Comparison of ENCODE assay signal across 8 cellular contexts in the genomic region with DNA sequence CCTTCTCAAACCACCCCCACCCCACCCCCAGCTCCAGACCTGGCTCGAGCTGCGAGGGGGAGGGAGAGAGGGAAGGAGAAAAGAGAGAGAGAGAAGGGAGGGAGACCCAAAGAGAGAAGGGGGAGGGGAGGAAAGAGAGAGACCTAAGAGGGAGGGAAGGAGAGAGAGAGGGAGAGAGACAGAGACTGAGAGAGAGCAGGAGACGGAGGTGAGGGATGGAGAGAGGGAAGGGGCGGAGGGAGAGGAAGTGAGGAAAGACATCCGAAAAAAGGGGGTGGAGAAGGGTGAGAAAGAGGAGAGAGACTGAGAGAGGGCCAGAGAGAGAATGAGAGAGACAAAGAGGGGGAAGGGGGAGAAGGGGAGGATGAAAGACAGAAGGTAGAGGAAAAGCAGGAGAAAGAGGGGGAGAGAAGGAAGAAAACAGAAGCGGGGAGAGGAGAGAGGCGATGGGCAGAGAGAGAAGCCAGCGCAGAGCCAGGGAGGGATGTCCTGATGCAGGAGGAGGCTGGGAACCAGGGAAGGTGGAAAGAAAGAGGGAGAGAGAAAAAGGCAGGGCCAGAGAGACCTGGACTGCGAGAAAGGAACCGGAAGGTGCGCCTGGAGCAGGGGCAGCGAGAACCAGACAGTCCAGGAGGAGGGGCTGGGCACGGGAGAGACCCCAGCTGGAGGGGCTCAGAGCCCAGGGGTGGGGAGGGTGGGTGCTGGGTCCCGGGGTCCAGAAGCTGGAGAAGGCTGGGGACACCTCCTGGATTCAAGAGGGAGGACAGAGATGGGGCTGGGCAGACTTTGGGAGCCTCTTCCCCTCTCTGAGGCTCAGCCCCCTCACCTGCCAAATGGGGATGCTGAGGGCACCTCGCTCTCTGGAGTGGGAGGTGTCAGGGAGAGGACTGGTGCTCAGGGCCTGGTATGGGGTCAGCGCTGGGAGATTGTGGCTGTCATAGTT. TPM values are rescaled to one million over a fixed set of nuclear protein-coding genes. Genes with fewer than 3 reads are reported as not detected.
DNase-seq lines count a peak whose midpoint lies in the region; ATAC-seq and TF ChIP-seq lines count a peak whose summit lies in the region.

No MANE protein-coding gene starts in this region.

- no peaks in the 10 kb centered on the region for H3K27me3 ChIP-seq in WERI-Rb-1 (ENCODE audit: insufficient read depth, low read depth, severe bottlenecking)

- DNase-seq in NCI-H526 (lab: John Stamatoyannopoulos, UW) (peak; percentile 62 to 64), NCI-H526 treated with DMSO at 0.1 percent for 48 hours (lab: John Stamatoyannopoulos, UW) (no peak), WERI-Rb-1 (no peak), fibroblast of villous mesenchyme (ENCODE audit: low read depth) (peak; percentile 63), retinal pigment epithelial cell (ENCODE audit: low read depth) (no peak)
- DNase-seq in activated CD4-positive, CD25-positive, alpha-beta regulatory T cell (lab: John Stamatoyannopoulos, UW), result no peak

- TF ChIP-seq CTCF in WERI-Rb-1 (IDR thresholded peaks at IDR 0.05; ENCODE audit: low read depth, low read length) (no peak), fibroblast of villous mesenchyme (IDR thresholded peaks at IDR 0.05; ENCODE audit: insufficient read depth, low read depth, low read length) (no peak), retinal pigment epithelial cell (conservative IDR thresholded peaks at IDR 0.05; ENCODE audit: low read depth, low read length) (no peak)

- H3K4me3 ChIP-seq in WERI-Rb-1 (ENCODE audit: low read depth, low read length) (peak overlapping the region; percentile 82), fibroblast of villous mesenchyme (ENCODE audit: low read depth, low read length) (peak overlapping the region; percentile 97), retinal pigment epithelial cell (ENCODE audit: low read length) (peak overlapping the region; percentile 75)

- H3K36me3 ChIP-seq in WERI-Rb-1, result peaks cover 35% of the 10 kb centered on the region

- no peaks in the 10 kb centered on the region for H3K9me3 ChIP-seq in WERI-Rb-1 (ENCODE audit: severe bottlenecking)

- ATAC-seq in GM21825 (IDR thresholded peaks at IDR 0.05; ENCODE audit: unreplicated experiment) (no peak), HG03095 (IDR thresholded peaks at IDR 0.05; ENCODE audit: unreplicated experiment) (no peak)

- H3K27ac ChIP-seq in WERI-Rb-1, result peak overlapping the region; percentile 83

RNA-seq across cellular contexts. Expression of a gene that starts 1.7 kb away (rescaled TPM):
- 10.8 and 14.2 TPM in 2 replicates for total RNA-seq in fibroblast of villous mesenchyme

RNA-seq across cellular contexts. Expression of a gene that starts 32.4 kb away (rescaled TPM):
- not detected in 2 replicates for total RNA-seq in fibroblast of villous mesenchyme

RNA-seq across cellular contexts. Expression of a gene that starts 44.8 kb away (rescaled TPM):
- not detected in 2 replicates for total RNA-seq in fibroblast of villous mesenchyme

Comparison
In these comparisons a context has a peak if more than half of its experiments do, and no peak if none do; other contexts are left out.
1. DNase-seq: peak in NCI-H526 (2 of 2) and fibroblast of villous mesenchyme (single experiment); none in NCI-H526 treated with DMSO at 0.1 percent for 48 hours (single experiment), WERI-Rb-1 (single experiment), retinal pigment epithelial cell (single experiment) and activated CD4-positive, CD25-positive, alpha-beta regulatory T cell (0 of 4).
2. Peak in every context shown above with its lines, with median percentiles within 50 percentile points of each other: H3K4me3 ChIP-seq.